20 cellular contexts compared by ENCODE assay signal in genomic region chr2:168175469-168175868, GRCh38.
"Had no signal": no experiment of that assay in that cellular context is flagged by ENCODE, and none has a peak within 500 bp of the region (broad histone marks: within the 10 kb centered on the region; RNA-seq: fewer than 3 reads in every experiment).

No MANE protein-coding gene starts in this region.

- H3K4me1 ChIP-seq: thyroid gland had no signal

- H3K27me3 Mint-ChIP-seq: dendritic cell treated with granulocyte-macrophage colony-stimulating factor and Interleukin-4, amounts not matched to agents 40 ng/mL and 50 ng/mL, for 4 days; effector memory CD8-positive, alpha-beta T cell; naive thymus-derived CD4-positive, alpha-beta T cell; type B pancreatic cell had no signal

- DNase-seq: foreskin fibroblast; glutamatergic neuron; islet precursor cell; mammary epithelial cell; ovary; small intestine; stimulated activated CD4-positive, alpha-beta T cell treated with anti-CD3 and anti-CD28 coated beads, Interleukin-12 subunit alpha, Interleukin-12 subunit beta, amount 100 ng/mL, for 4 hours; stimulated activated naive CD8-positive, alpha-beta T cell treated with anti-CD3 and anti-CD28 coated beads, Interleukin-15, Interleukin-2, amounts not matched to agents 100 U/mL and 50 U/mL, for 24 hours; thyroid gland had no signal

- H3K9me3 ChIP-seq: esophagus muscularis mucosa, gastroesophageal sphincter, ovary, right atrium auricular region, suprapubic skin, thyroid gland had no signal

- H3K4me3 Mint-ChIP-seq: neural crest cell, type B pancreatic cell had no signal

- H3K9me3 Mint-ChIP-seq: dendritic cell treated with granulocyte-macrophage colony-stimulating factor and Interleukin-4, amounts not matched to agents 40 ng/mL and 50 ng/mL, for 4 days; effector memory CD8-positive, alpha-beta T cell; naive thymus-derived CD4-positive, alpha-beta T cell; neural crest cell had no signal

- ATAC-seq: gastroesophageal sphincter, left lobe of liver had no signal

- H3K27ac ChIP-seq: epithelial cell of prostate, esophagus muscularis mucosa, ovary, right atrium auricular region, suprapubic skin, thyroid gland had no signal

- H3K27me3 ChIP-seq: esophagus muscularis mucosa, gastroesophageal sphincter, ovary, right atrium auricular region, suprapubic skin, thyroid gland had no signal

- H3K4me3 ChIP-seq: esophagus muscularis mucosa, gastroesophageal sphincter, ovary, right atrium auricular region, suprapubic skin, thyroid gland had no signal

- H3K27ac Mint-ChIP-seq: type B pancreatic cell had no signal

- H3K36me3 ChIP-seq: esophagus muscularis mucosa, gastroesophageal sphincter, ovary, right atrium auricular region, suprapubic skin, thyroid gland had no signal
